Comparison of ENCODE assay signal across 20 cellular contexts in the genomic region with DNA sequence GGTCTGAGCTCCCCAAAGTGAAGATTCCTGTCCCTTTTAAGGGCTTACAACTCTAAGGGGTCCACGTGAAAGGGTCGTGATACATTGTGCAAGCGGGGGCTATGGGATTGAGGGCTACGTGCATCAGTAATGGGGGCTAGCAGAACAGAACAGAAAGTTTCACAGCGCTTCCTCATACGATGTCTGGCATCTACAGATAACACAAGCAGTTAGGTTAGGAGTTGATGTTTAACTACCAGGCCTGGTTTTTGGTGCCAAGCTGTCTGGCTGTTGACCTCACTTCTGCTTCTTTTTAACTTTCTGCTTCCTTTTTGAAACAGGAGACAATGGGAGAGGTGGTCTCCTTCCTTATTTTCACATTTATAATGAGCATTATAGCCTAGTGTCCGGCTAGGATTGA.
DNase-seq lines count a peak whose midpoint lies in the region; FAIRE-seq and TF ChIP-seq lines count a peak whose summit lies in the region.
"Had no signal": no experiment of that assay in that cellular context is flagged by ENCODE, and none has a peak within 500 bp of the region (broad histone marks: within the 10 kb centered on the region; RNA-seq: fewer than 3 reads in every experiment).

No MANE protein-coding gene starts in this region.

- no peaks in the 10 kb centered on the region for H3K79me2 ChIP-seq in astrocyte (ENCODE audit: insufficient read depth, low read length)

- peak overlapping the region; percentile 57 for H3K4me3 Mint-ChIP-seq in Calu3 (ENCODE audit: low read depth, unreplicated experiment)
- H3K4me3 Mint-ChIP-seq in astrocyte (ENCODE audit: unreplicated experiment) = no peak overlapping the region
- H3K4me3 Mint-ChIP-seq in nephron = no peak overlapping the region
- H3K4me3 Mint-ChIP-seq in activated CD4-positive, alpha-beta T cell treated with anti-CD3 and anti-CD28 coated beads, Interleukin-2, amount 10 ng/mL, durations not matched to agents 7 days and 5 days = no peak overlapping the region
- H3K4me3 Mint-ChIP-seq: CD4-positive, CD25-positive, alpha-beta regulatory T cell had no signal

- H3K27ac ChIP-seq in astrocyte (ENCODE audit: low read depth, low read length) = no peak overlapping the region

- H3K27me3 Mint-ChIP-seq in Calu3 (ENCODE audit: unreplicated experiment) (no peaks in the 10 kb centered on the region), astrocyte (ENCODE audit: low read depth, unreplicated experiment) (peaks cover 2% of the 10 kb centered on the region), nephron (ENCODE audit: low read depth) (no peaks in the 10 kb centered on the region)
- H3K27me3 Mint-ChIP-seq in activated CD4-positive, alpha-beta T cell treated with anti-CD3 and anti-CD28 coated beads, Interleukin-2, amount 10 ng/mL, durations not matched to agents 7 days and 5 days = no peaks in the 10 kb centered on the region
- H3K27me3 Mint-ChIP-seq: CD4-positive, CD25-positive, alpha-beta regulatory T cell had no signal

- peak overlapping the region; percentile 87 for H3K27ac Mint-ChIP-seq in Calu3 (ENCODE audit: unreplicated experiment)
- H3K27ac Mint-ChIP-seq in astrocyte (ENCODE audit: unreplicated experiment) = no peak overlapping the region
- H3K27ac Mint-ChIP-seq in nephron = peak overlapping the region; percentile 48 to 71 (median 50)
- no peak overlapping the region for H3K27ac Mint-ChIP-seq in activated CD4-positive, alpha-beta T cell treated with anti-CD3 and anti-CD28 coated beads, Interleukin-2, amount 10 ng/mL, durations not matched to agents 7 days and 5 days

- no peaks in the 10 kb centered on the region for H3K36me3 Mint-ChIP-seq in Calu3 (ENCODE audit: insufficient read depth, unreplicated experiment)
- no peaks in the 10 kb centered on the region for H3K36me3 Mint-ChIP-seq in astrocyte (ENCODE audit: low read depth, unreplicated experiment)
- no peaks in the 10 kb centered on the region for H3K36me3 Mint-ChIP-seq in nephron (ENCODE audit: low read depth)
- no peaks in the 10 kb centered on the region for H3K36me3 Mint-ChIP-seq in activated CD4-positive, alpha-beta T cell treated with anti-CD3 and anti-CD28 coated beads, Interleukin-2, amount 10 ng/mL, durations not matched to agents 7 days and 5 days (ENCODE audit: low read depth)
- H3K36me3 Mint-ChIP-seq: CD4-positive, CD25-positive, alpha-beta regulatory T cell had no signal

- intact Hi-C loops in Calu3 (cut with micrococcal nuclease; ENCODE audit: unreplicated experiment) = no loop called here

- H3K9me3 ChIP-seq in astrocyte (ENCODE audit: insufficient read depth, low read depth, low read length) = no peaks in the 10 kb centered on the region
- H3K9me3 ChIP-seq: BE2C, MG63 had no signal

- H3K9me3 Mint-ChIP-seq in Calu3 (ENCODE audit: low read depth, unreplicated experiment) (no peaks in the 10 kb centered on the region), astrocyte (ENCODE audit: unreplicated experiment) (no peaks in the 10 kb centered on the region), nephron (peaks cover 5% of the 10 kb centered on the region)
- no peaks in the 10 kb centered on the region for H3K9me3 Mint-ChIP-seq in activated CD4-positive, alpha-beta T cell treated with anti-CD3 and anti-CD28 coated beads, Interleukin-2, amount 10 ng/mL, durations not matched to agents 7 days and 5 days

- H3K4me1 Mint-ChIP-seq in Calu3 (ENCODE audit: low read depth, unreplicated experiment) (peaks cover 37% of the 10 kb centered on the region), astrocyte (ENCODE audit: low read depth, unreplicated experiment) (no peaks in the 10 kb centered on the region), nephron (no peaks in the 10 kb centered on the region)
- H3K4me1 Mint-ChIP-seq in activated CD4-positive, alpha-beta T cell treated with anti-CD3 and anti-CD28 coated beads, Interleukin-2, amount 10 ng/mL, durations not matched to agents 7 days and 5 days = no peaks in the 10 kb centered on the region
- H3K4me1 Mint-ChIP-seq: CD4-positive, CD25-positive, alpha-beta regulatory T cell had no signal

- no peak for DNase-seq in Calu3
- peak; percentile 89 for DNase-seq in OCI-M1 (lab: John Stamatoyannopoulos, UW)
- no peak for DNase-seq in astrocyte (ENCODE audit: low read depth)
- no peak for DNase-seq in activated CD4-positive, alpha-beta T cell treated with anti-CD3 and anti-CD28 coated beads, Interleukin-2, amount 10 ng/mL, durations not matched to agents 7 days and 5 days
- DNase-seq in GF-D8 (lab: John Stamatoyannopoulos, UW) = no peak
- DNase-seq in activated CD4-positive, alpha-beta T cell treated with anti-CD3 and anti-CD28 coated beads, Interleukin-2, amount 50 U/mL, for 4 hours = no peak
- DNase-seq: BE2C; CD4-positive, CD25-positive, alpha-beta regulatory T cell; DMS53; Kasumi-1; MG63; NCI-H1092; NCI-H1436 treated with DMSO at 0.1 percent for 48 hours; NCI-H2029; NCI-H2171; NCI-H526; SHP77 had no signal

- FAIRE-seq in astrocyte (lab: Jason Lieb, UNC) = peak; percentile 32
- FAIRE-seq: A204.1, H54 had no signal

- no peak overlapping the region for H3K9ac ChIP-seq in astrocyte (ENCODE audit: low read length)

- no peak overlapping the region for H3K4me3 ChIP-seq in astrocyte (ENCODE audit: insufficient read depth, low read depth, low read length)
- H3K4me3 ChIP-seq: MG63 had no signal

- no peaks in the 10 kb centered on the region for H3K4me1 ChIP-seq in astrocyte (ENCODE audit: insufficient read depth, low read length)
- H3K4me1 ChIP-seq: BE2C had no signal

- H2AFZ ChIP-seq in astrocyte (ENCODE audit: low read depth, low read length) = no peak overlapping the region

- H3K27me3 ChIP-seq in astrocyte (ENCODE audit: insufficient read depth, low read length) = no peaks in the 10 kb centered on the region
- H3K27me3 ChIP-seq: BE2C, MG63 had no signal

- POLR2A ChIA-PET in activated CD4-positive, alpha-beta T cell treated with anti-CD3 and anti-CD28 coated beads, Interleukin-2, amount 10 ng/mL, durations not matched to agents 7 days and 5 days (lab: Charles Lee) = no interaction called here

- CTCF ChIA-PET in Calu3 (lab: Charles Lee) = no interaction called here
- CTCF ChIA-PET in activated CD4-positive, alpha-beta T cell treated with anti-CD3 and anti-CD28 coated beads, Interleukin-2, amount 10 ng/mL, durations not matched to agents 7 days and 5 days (lab: Charles Lee) = no interaction called here

- H4K20me1 ChIP-seq in astrocyte (ENCODE audit: insufficient read depth, low read length) = no peaks in the 10 kb centered on the region

- no peak overlapping the region for H3K4me2 ChIP-seq in astrocyte (ENCODE audit: low read length)

- BruUV-seq in Calu3 (replicated peaks; lab: Mats Ljungman, UMichigan) = no TSS peak

- H3K36me3 ChIP-seq in astrocyte (ENCODE audit: insufficient read depth, low read length) = no peaks in the 10 kb centered on the region
- H3K36me3 ChIP-seq: BE2C, MG63 had no signal

- TF ChIP-seq CTCF in Calu3 (IDR thresholded peaks at IDR 0.05; ENCODE audit: unreplicated experiment) = no peak
- TF ChIP-seq CTCF in astrocyte (IDR thresholded peaks at IDR 0.05; ENCODE audit: insufficient read depth, low read depth, low read length) = no peak
- no peak for TF ChIP-seq CTCF in nephron (IDR thresholded peaks at IDR 0.05; ENCODE audit: unreplicated experiment in 3 of 3)

Comparison
In these comparisons a context has a peak if more than half of its experiments do, and no peak if none do; other contexts are left out.
1. H3K27ac Mint-ChIP-seq: peak in Calu3 (single experiment) and nephron (3 of 3); none in astrocyte (single experiment) and activated CD4-positive, alpha-beta T cell treated with anti-CD3 and anti-CD28 coated beads, Interleukin-2, amount 10 ng/mL, durations not matched to agents 7 days and 5 days (single experiment).